ENCODE assay signal across 9 cellular contexts in the genomic region with DNA sequence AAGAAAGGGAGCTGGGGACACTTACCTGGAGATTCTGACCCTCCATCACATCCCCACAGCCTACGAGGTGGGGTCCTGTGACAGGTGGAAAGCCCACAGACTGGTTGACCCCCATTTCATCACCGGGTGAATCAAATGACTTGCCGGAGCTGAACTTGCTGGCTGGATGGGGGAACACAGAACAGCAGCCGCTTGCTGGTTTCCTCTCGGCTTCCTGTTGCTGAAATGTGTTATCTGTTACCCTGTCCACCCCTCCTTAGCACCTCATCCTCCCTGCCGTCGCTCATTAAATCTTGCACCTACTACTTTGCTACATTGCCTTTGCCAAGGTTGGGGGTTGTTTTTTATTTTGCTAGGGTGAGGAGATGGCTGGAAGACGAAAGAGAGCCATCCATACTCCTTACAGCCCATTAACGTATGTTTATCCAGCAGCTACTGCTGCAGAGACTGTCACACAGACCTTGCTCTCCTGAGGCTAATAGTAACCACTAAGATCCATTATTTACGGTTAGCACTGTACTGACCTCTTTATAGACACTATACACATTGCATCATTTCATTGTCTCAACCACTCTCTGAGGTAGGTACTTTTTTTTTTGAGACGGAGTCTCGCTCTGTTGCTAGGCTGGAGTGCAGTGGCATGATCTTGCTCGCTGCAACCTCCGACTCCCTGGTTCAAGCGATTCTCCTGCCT. TPM values are rescaled to one million over a fixed set of nuclear protein-coding genes. Genes with fewer than 3 reads are reported as not detected.
DNase-seq lines count a peak whose midpoint lies in the region; ATAC-seq and TF ChIP-seq lines count a peak whose summit lies in the region.
"Had no signal": no experiment of that assay in that cellular context is flagged by ENCODE, and none has a peak within 500 bp of the region (broad histone marks: within the 10 kb centered on the region; RNA-seq: fewer than 3 reads in every experiment).

No MANE protein-coding gene starts in this region.

- H3K4me1 ChIP-seq in Peyer's patch (peaks cover 0 to 3% (median 0%) of the 10 kb centered on the region in 4 donors), gastroesophageal sphincter (no peaks in the 10 kb centered on the region)

- TF ChIP-seq POLR2A in Peyer's patch (IDR thresholded peaks at IDR 0.05) (no peak), gastroesophageal sphincter (IDR thresholded peaks at IDR 0.05) (no peak)

- TF ChIP-seq EP300 in gastroesophageal sphincter (IDR thresholded peaks at IDR 0.05): no peak

- TF ChIP-seq CTCF in Peyer's patch (IDR thresholded peaks at IDR 0.05) (no peak), gastroesophageal sphincter (IDR thresholded peaks at IDR 0.05) (no peak)

- H3K4me1 Mint-ChIP-seq in activated CD8-positive, alpha-beta memory T cell treated with anti-CD3 and anti-CD28 coated beads, Interleukin-2, amount 10 ng/mL, durations not matched to agents 7 days and 5 days: peaks cover 36% of the 10 kb centered on the region

- H3K4me3 Mint-ChIP-seq in activated CD8-positive, alpha-beta memory T cell treated with anti-CD3 and anti-CD28 coated beads, Interleukin-2, amount 10 ng/mL, durations not matched to agents 7 days and 5 days: peak overlapping the region; percentile 77

- ATAC-seq in activated CD8-positive, alpha-beta memory T cell treated with anti-CD3 and anti-CD28 coated beads, Interleukin-2, amount 10 ng/mL, durations not matched to agents 7 days and 5 days: peak; percentile 96
- ATAC-seq in gastroesophageal sphincter: peak; percentile 31
- no peak for ATAC-seq in GM21367 (IDR thresholded peaks at IDR 0.05; ENCODE audit: unreplicated experiment)
- ATAC-seq in GM21825 (IDR thresholded peaks at IDR 0.05; ENCODE audit: unreplicated experiment): no peak

- H3K36me3 Mint-ChIP-seq in activated CD8-positive, alpha-beta memory T cell treated with anti-CD3 and anti-CD28 coated beads, Interleukin-2, amount 10 ng/mL, durations not matched to agents 7 days and 5 days: peaks cover 8% of the 10 kb centered on the region

- peak overlapping the region; percentile 76 for H3K27ac Mint-ChIP-seq in activated CD8-positive, alpha-beta memory T cell treated with anti-CD3 and anti-CD28 coated beads, Interleukin-2, amount 10 ng/mL, durations not matched to agents 7 days and 5 days

- CTCF ChIA-PET in activated CD8-positive, alpha-beta memory T cell treated with anti-CD3 and anti-CD28 coated beads, Interleukin-2, amount 10 ng/mL, durations not matched to agents 7 days and 5 days (lab: Charles Lee): interaction anchor here (0.6 to 4.9 kb wide), 9 partner anchors 44 to 154 kb away, joined by 3 to 44 read pairs (median 4); a partner anchor contains a TSS

- H3K36me3 ChIP-seq in Peyer's patch (peaks cover 0 to 43% (median 0%) of the 10 kb centered on the region in 3 donors), gastroesophageal sphincter (peaks cover 0 to 63% of the 10 kb centered on the region in 2 donors)

- no peaks in the 10 kb centered on the region for H3K9me3 Mint-ChIP-seq in activated CD8-positive, alpha-beta memory T cell treated with anti-CD3 and anti-CD28 coated beads, Interleukin-2, amount 10 ng/mL, durations not matched to agents 7 days and 5 days (ENCODE audit: low read depth)

- H3K27me3 ChIP-seq in Peyer's patch (no peaks in the 10 kb centered on the region), gastroesophageal sphincter (no peaks in the 10 kb centered on the region)

- H3K27ac ChIP-seq in Peyer's patch: peak overlapping the region in 3 of 4 donors; percentile 18 to 44 (median 28)
- H3K27ac ChIP-seq in gastroesophageal sphincter: no peak overlapping the region

- DNase-seq in Peyer's patch (peak in 2 of 3 donors; percentile 20 to 52), NCI-H774 (lab: John Stamatoyannopoulos, UW) (no peak), DMS79 (lab: John Stamatoyannopoulos, UW) (no peak)
- peak; percentile 78 for DNase-seq in activated CD8-positive, alpha-beta memory T cell treated with anti-CD3 and anti-CD28 coated beads, Interleukin-2, amount 10 ng/mL, durations not matched to agents 7 days and 5 days
- peak; percentile 57 for DNase-seq in stimulated activated CD8-positive, alpha-beta memory T cell treated with anti-CD3 and anti-CD28 coated beads, Interleukin-4, amount 100 ng/mL, for 48 hours
- DNase-seq: NCI-H345 had no signal

- WGBS in gastroesophageal sphincter (ENCODE audit: low coverage in 1 of 2), 2 donors: 70 to 76% methylated on average over 9 to 14 of the region's 15 CpGs

- H3K9me3 ChIP-seq in Peyer's patch: no peaks in the 10 kb centered on the region
- no peaks in the 10 kb centered on the region for H3K9me3 ChIP-seq in gastroesophageal sphincter

- H3K27me3 Mint-ChIP-seq in activated CD8-positive, alpha-beta memory T cell treated with anti-CD3 and anti-CD28 coated beads, Interleukin-2, amount 10 ng/mL, durations not matched to agents 7 days and 5 days: no peaks in the 10 kb centered on the region

- peak overlapping the region; percentile 13 to 29 (median 28) for H3K4me3 ChIP-seq in Peyer's patch
- H3K4me3 ChIP-seq in gastroesophageal sphincter: no peak overlapping the region

RNA-seq across cellular contexts. Expression of a gene that starts 7.0 kb away (rescaled TPM):
- total RNA-seq in Peyer's patch (10 to 100 TPM; 15.7 to 57.8 (median 48.4) TPM), gastroesophageal sphincter (10 to 100 TPM in 1 of 4 donors, 1 to 10 TPM in 3; 6.6 to 12.2 (median 8.5) TPM)
- 1 to 10 TPM; 9.0 to 9.2 TPM for total RNA-seq in activated CD8-positive, alpha-beta memory T cell treated with anti-CD3 and anti-CD28 coated beads, Interleukin-2, amount 10 ng/mL, durations not matched to agents 7 days and 5 days

RNA-seq across cellular contexts. Expression of a gene that starts 30.7 kb away (rescaled TPM):
- total RNA-seq in Peyer's patch: not detected
- not detected for total RNA-seq in activated CD8-positive, alpha-beta memory T cell treated with anti-CD3 and anti-CD28 coated beads, Interleukin-2, amount 10 ng/mL, durations not matched to agents 7 days and 5 days
- under 1 TPM in 3 of 4 donors, not detected in 1; 0.08 to 0.81 (median 0.31) TPM for total RNA-seq in gastroesophageal sphincter

RNA-seq across cellular contexts. Expression of a gene that starts 55.1 kb away (rescaled TPM):
- total RNA-seq in Peyer's patch: 10 to 100 TPM in 1 of 4 donors, 1 to 10 TPM in 1, under 1 TPM in 1, not detected in 1; 0.18 to 13.2 (median 1.7) TPM
- not detected for total RNA-seq in activated CD8-positive, alpha-beta memory T cell treated with anti-CD3 and anti-CD28 coated beads, Interleukin-2, amount 10 ng/mL, durations not matched to agents 7 days and 5 days
- not detected for total RNA-seq in gastroesophageal sphincter

Comparison
In these comparisons a context has a peak if more than half of its experiments do, and no peak if none do; other contexts are left out.
1. DNase-seq: peak in Peyer's patch (2 of 3), activated CD8-positive, alpha-beta memory T cell treated with anti-CD3 and anti-CD28 coated beads, Interleukin-2, amount 10 ng/mL, durations not matched to agents 7 days and 5 days (single experiment) and stimulated activated CD8-positive, alpha-beta memory T cell treated with anti-CD3 and anti-CD28 coated beads, Interleukin-4, amount 100 ng/mL, for 48 hours (single experiment); none in NCI-H774 (single experiment) and DMS79 (single experiment).
2. H3K27ac ChIP-seq: peak in Peyer's patch (3 of 4); none in gastroesophageal sphincter (0 of 4).
3. H3K4me3 ChIP-seq: peak in Peyer's patch (4 of 4); none in gastroesophageal sphincter (0 of 2).
4. ATAC-seq: peak in activated CD8-positive, alpha-beta memory T cell treated with anti-CD3 and anti-CD28 coated beads, Interleukin-2, amount 10 ng/mL, durations not matched to agents 7 days and 5 days (single experiment) and gastroesophageal sphincter (single experiment); none in GM21367 (single experiment) and GM21825 (single experiment).